Comparison of ENCODE assay signal across 8 cellular contexts in the genomic region with DNA sequence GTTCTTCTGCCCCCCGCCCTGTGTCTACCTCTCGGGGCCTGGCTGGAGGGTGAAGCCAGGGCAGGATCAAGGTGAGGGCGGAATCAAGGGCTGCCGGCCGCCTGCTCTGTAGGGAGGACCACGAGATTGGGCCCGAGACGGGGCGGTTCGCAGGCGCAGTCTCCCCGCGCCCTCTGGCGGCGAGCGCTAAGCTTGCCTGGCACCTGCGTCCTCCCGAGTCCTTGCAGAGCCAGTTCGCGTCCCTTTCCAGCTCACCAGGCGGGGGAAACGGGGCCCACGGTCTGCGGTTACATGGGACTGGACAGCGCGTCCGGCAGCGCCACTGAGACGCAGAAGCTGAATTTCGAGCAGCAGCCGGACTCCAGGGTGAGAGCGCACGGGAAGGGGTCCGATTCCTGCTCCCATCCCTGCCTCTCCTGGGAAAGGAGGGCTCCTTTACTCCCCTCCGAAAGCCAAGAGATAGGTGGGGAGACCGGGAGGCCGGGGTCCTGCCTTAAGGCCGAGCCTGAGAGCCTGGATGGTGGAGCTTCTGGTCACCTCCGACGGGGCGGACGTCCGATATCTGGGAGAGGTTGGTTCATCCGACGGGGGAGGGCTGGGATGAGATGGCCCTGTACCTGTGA. TPM values are rescaled to one million over a fixed set of nuclear protein-coding genes. Genes with fewer than 3 reads are reported as not detected.
DNase-seq lines count a peak whose midpoint lies in the region; ATAC-seq lines count a peak whose summit lies in the region.

No MANE protein-coding gene starts in this region.

- no peaks in the 10 kb centered on the region for H3K27me3 ChIP-seq in naive thymus-derived CD4-positive, alpha-beta T cell (ENCODE audit: control insufficient read depth in 2 of 2, insufficient read depth in 2 of 2, low read length in 2 of 2)

- peak; percentile 80 for ATAC-seq in effector memory CD8-positive, alpha-beta T cell (replicated peaks)
- peak; percentile 76 for ATAC-seq in naive thymus-derived CD4-positive, alpha-beta T cell
- no peak for ATAC-seq in HG03108 (IDR thresholded peaks at IDR 0.05; ENCODE audit: unreplicated experiment)

- H3K4me1 ChIP-seq in naive thymus-derived CD4-positive, alpha-beta T cell (ENCODE audit: control insufficient read depth in 2 of 2, insufficient read depth in 2 of 2, low read length in 2 of 2) = no peaks in the 10 kb centered on the region

- H3K27ac Mint-ChIP-seq in activated CD4-positive, alpha-beta memory T cell treated with anti-CD3 and anti-CD28 coated beads for 36 hours = no peak overlapping the region
- H3K27ac Mint-ChIP-seq in effector memory CD8-positive, alpha-beta T cell = no peak overlapping the region
- H3K27ac Mint-ChIP-seq in naive thymus-derived CD4-positive, alpha-beta T cell = no peak overlapping the region

- peaks cover 8% of the 10 kb centered on the region for H3K4me1 Mint-ChIP-seq in activated CD4-positive, alpha-beta memory T cell treated with anti-CD3 and anti-CD28 coated beads for 36 hours (ENCODE audit: low read depth)
- peaks cover 0 to 11% of the 10 kb centered on the region in 2 donors for H3K4me1 Mint-ChIP-seq in effector memory CD8-positive, alpha-beta T cell (ENCODE audit: low read depth in 2 of 2)
- H3K4me1 Mint-ChIP-seq in naive thymus-derived CD4-positive, alpha-beta T cell = peaks cover 7 to 24% (median 10%) of the 10 kb centered on the region in 7 donors

- H3K36me3 ChIP-seq in naive thymus-derived CD4-positive, alpha-beta T cell (ENCODE audit: control insufficient read depth in 2 of 3, insufficient read depth in 3 of 3, low read length in 3 of 3) = no peaks in the 10 kb centered on the region

- POLR2A ChIA-PET in activated CD4-positive, alpha-beta memory T cell treated with anti-CD3 and anti-CD28 coated beads for 36 hours (lab: Charles Lee) = no interaction called here
- POLR2A ChIA-PET in naive thymus-derived CD4-positive, alpha-beta T cell (lab: Charles Lee) = no interaction called here

- no peak overlapping the region for H3K4me3 ChIP-seq in naive thymus-derived CD4-positive, alpha-beta T cell (ENCODE audit: low read length)

- no peaks in the 10 kb centered on the region for H3K9me3 ChIP-seq in naive thymus-derived CD4-positive, alpha-beta T cell (ENCODE audit: control insufficient read depth in 2 of 3, low read length in 3 of 3)

- no peak overlapping the region for H3K27ac ChIP-seq in naive thymus-derived CD4-positive, alpha-beta T cell (ENCODE audit: low read depth, low read length)

- intact Hi-C loops in activated CD4-positive, alpha-beta memory T cell treated with anti-CD3 and anti-CD28 coated beads for 36 hours (cut with micrococcal nuclease) = no loop called here
- intact Hi-C loops in naive thymus-derived CD4-positive, alpha-beta T cell (cut with micrococcal nuclease) = loop anchor here in 1 of 2 donors (2.0 to 5.0 kb wide), 2 partner anchors 299 to 459 kb away; no protein-coding TSS in a partner anchor

- no peaks in the 10 kb centered on the region for H3K36me3 Mint-ChIP-seq in activated CD4-positive, alpha-beta memory T cell treated with anti-CD3 and anti-CD28 coated beads for 36 hours
- no peaks in the 10 kb centered on the region for H3K36me3 Mint-ChIP-seq in effector memory CD8-positive, alpha-beta T cell (ENCODE audit: insufficient read depth)
- no peaks in the 10 kb centered on the region for H3K36me3 Mint-ChIP-seq in naive thymus-derived CD4-positive, alpha-beta T cell

- H3K27me3 Mint-ChIP-seq in activated CD4-positive, alpha-beta memory T cell treated with anti-CD3 and anti-CD28 coated beads for 36 hours = peaks cover 32% of the 10 kb centered on the region
- H3K27me3 Mint-ChIP-seq in effector memory CD8-positive, alpha-beta T cell = peaks cover 63 to 95% of the 10 kb centered on the region in 2 donors
- H3K27me3 Mint-ChIP-seq in naive thymus-derived CD4-positive, alpha-beta T cell = peaks cover 25 to 67% (median 62%) of the 10 kb centered on the region in 5 donors

- CTCF ChIA-PET in activated CD4-positive, alpha-beta memory T cell treated with anti-CD3 and anti-CD28 coated beads for 36 hours (lab: Charles Lee) = interaction anchor here (0.6 to 4.6 kb wide), 29 partner anchors 10 to 487 kb away, joined by 3 to 52 read pairs (median 4); a partner anchor contains a TSS
- CTCF ChIA-PET in naive thymus-derived CD4-positive, alpha-beta T cell (lab: Charles Lee) = interaction anchor here (1.0 kb wide), 1 partner anchor 18 kb away, joined by 6 read pairs; no protein-coding TSS in a partner anchor

- H3K4me3 Mint-ChIP-seq in activated CD4-positive, alpha-beta memory T cell treated with anti-CD3 and anti-CD28 coated beads for 36 hours = no peak overlapping the region
- H3K4me3 Mint-ChIP-seq in effector memory CD8-positive, alpha-beta T cell = peak overlapping the region in 1 of 2 donors; percentile 24
- peak overlapping the region in 1 of 10 donors; percentile 10 for H3K4me3 Mint-ChIP-seq in naive thymus-derived CD4-positive, alpha-beta T cell

- DNase-seq in NCI-H82 (lab: John Stamatoyannopoulos, UW) (peak; percentile 86), NCI-H82 treated with DMSO at 0.1 percent for 48 hours (lab: John Stamatoyannopoulos, UW; ENCODE audit: unreplicated experiment) (no peak), NCI-H226 (peak; percentile 22), superior temporal gyrus (ENCODE audit: extremely low spot score) (peak; percentile 53)
- peak; percentile 78 for DNase-seq in activated CD4-positive, alpha-beta memory T cell treated with anti-CD3 and anti-CD28 coated beads for 36 hours
- peak; percentile 42 to 52 (median 48) for DNase-seq in effector memory CD8-positive, alpha-beta T cell
- peak in 8 of 9 donors; percentile 37 to 73 (median 42) for DNase-seq in naive thymus-derived CD4-positive, alpha-beta T cell

- no peaks in the 10 kb centered on the region for H3K9me3 Mint-ChIP-seq in activated CD4-positive, alpha-beta memory T cell treated with anti-CD3 and anti-CD28 coated beads for 36 hours
- H3K9me3 Mint-ChIP-seq in effector memory CD8-positive, alpha-beta T cell = no peaks in the 10 kb centered on the region
- peaks cover 0 to 1% (median 0%) of the 10 kb centered on the region in 11 donors for H3K9me3 Mint-ChIP-seq in naive thymus-derived CD4-positive, alpha-beta T cell

RNA-seq across cellular contexts. Expression of a gene that starts 3.6 kb away (rescaled TPM):
- under 1 TPM; 0.70 to 0.95 TPM for total RNA-seq in activated CD4-positive, alpha-beta memory T cell treated with anti-CD3 and anti-CD28 coated beads for 36 hours
- total RNA-seq in naive thymus-derived CD4-positive, alpha-beta T cell = 1 to 10 TPM in 1 of 5 experiments, not detected in 4; 2.3 TPM
- polyA plus RNA-seq in naive thymus-derived CD4-positive, alpha-beta T cell = not detected

RNA-seq across cellular contexts. Expression of a gene that starts 5.1 kb away (rescaled TPM):
- total RNA-seq in activated CD4-positive, alpha-beta memory T cell treated with anti-CD3 and anti-CD28 coated beads for 36 hours = not detected
- not detected for total RNA-seq in naive thymus-derived CD4-positive, alpha-beta T cell
- polyA plus RNA-seq in naive thymus-derived CD4-positive, alpha-beta T cell = not detected

RNA-seq across cellular contexts. Expression of a gene that starts 36.5 kb away (rescaled TPM):
- 10 to 100 TPM; 67.8 to 69.8 TPM for total RNA-seq in activated CD4-positive, alpha-beta memory T cell treated with anti-CD3 and anti-CD28 coated beads for 36 hours
- 10 to 100 TPM in 1 of 5 experiments, 1 to 10 TPM in 1, under 1 TPM in 3; 0.38 to 46.7 (median 0.56) TPM for total RNA-seq in naive thymus-derived CD4-positive, alpha-beta T cell
- under 1 TPM in 1 of 2 donors, not detected in 1; 0.21 TPM for polyA plus RNA-seq in naive thymus-derived CD4-positive, alpha-beta T cell

RNA-seq across cellular contexts. Expression of a gene that starts 51.3 kb away (rescaled TPM):
- total RNA-seq in activated CD4-positive, alpha-beta memory T cell treated with anti-CD3 and anti-CD28 coated beads for 36 hours = 10 to 100 TPM; 19.9 to 24.8 TPM
- 100 to 1,000 TPM in 1 of 5 experiments, 10 to 100 TPM in 4; 23.9 to 111 (median 67.1) TPM for total RNA-seq in naive thymus-derived CD4-positive, alpha-beta T cell
- 10 to 100 TPM; 34.5 to 42.3 TPM for polyA plus RNA-seq in naive thymus-derived CD4-positive, alpha-beta T cell

RNA-seq across cellular contexts. Expression of a gene that starts 57.3 kb away (rescaled TPM):
- not detected for total RNA-seq in activated CD4-positive, alpha-beta memory T cell treated with anti-CD3 and anti-CD28 coated beads for 36 hours
- total RNA-seq in naive thymus-derived CD4-positive, alpha-beta T cell = under 1 TPM in 1 of 5 experiments, not detected in 4; 0.96 TPM
- polyA plus RNA-seq in naive thymus-derived CD4-positive, alpha-beta T cell = not detected
